Comparison of ENCODE assay signal across 35 cellular contexts in the genomic region with DNA sequence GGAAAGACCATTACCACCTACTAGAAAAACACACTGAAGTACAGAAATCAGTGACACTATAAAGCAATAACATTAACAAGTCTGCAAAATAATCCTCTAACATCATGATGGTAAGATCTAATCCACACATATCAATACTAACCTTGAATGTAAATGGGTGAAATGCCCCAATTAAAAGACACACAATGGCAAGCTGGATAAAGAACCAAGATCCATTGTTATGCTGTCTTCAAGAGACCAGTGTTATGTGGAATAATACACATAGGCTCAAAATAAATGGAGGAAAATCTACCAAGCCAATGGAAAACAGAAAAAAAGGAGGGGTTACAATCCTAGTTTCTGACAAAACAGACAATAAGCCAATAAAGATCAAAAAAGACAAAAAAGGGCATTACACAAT. TPM values are rescaled to one million over a fixed set of nuclear protein-coding genes. Genes with fewer than 3 reads are reported as not detected.
"Had no signal": no experiment of that assay in that cellular context is flagged by ENCODE, and none has a peak within 500 bp of the region (broad histone marks: within the 10 kb centered on the region; RNA-seq: fewer than 3 reads in every experiment).

No MANE protein-coding gene starts in this region.

- H3K27ac ChIP-seq: cardiac muscle cell, WERI-Rb-1 had no signal

- H3K4me3 ChIP-seq: cardiac muscle cell had no signal

- H3K27me3 ChIP-seq: cardiac muscle cell had no signal

- H3K36me3 ChIP-seq: cardiac muscle cell, WERI-Rb-1 had no signal

- FAIRE-seq: astrocyte, bronchial epithelial cell had no signal

- DNase-seq: activated CD4-positive, alpha-beta memory T cell treated with anti-CD3 and anti-CD28 coated beads, Interleukin-2, amount 10 ng/mL, durations not matched to agents 7 days and 5 days; activated CD4-positive, alpha-beta T cell treated with anti-CD3 and anti-CD28 coated beads for 1 hour; activated CD4-positive, alpha-beta T cell treated with anti-CD3 and anti-CD28 coated beads for 36 hours; activated CD4-positive, alpha-beta T cell treated with anti-CD3 and anti-CD28 coated beads for 48 hours; activated CD4-positive, alpha-beta T cell treated with anti-CD3 and anti-CD28 coated beads, Interleukin-2, amount 10 ng/mL, durations not matched to agents 7 days and 5 days; activated CD4-positive, alpha-beta T cell treated with anti-CD3 and anti-CD28 coated beads, Interleukin-2, amount 50 U/mL, for 48 hours; activated CD4-positive, CD25-positive, alpha-beta regulatory T cell; activated CD8-positive, alpha-beta memory T cell treated with anti-CD3 and anti-CD28 coated beads for 24 hours; activated CD8-positive, alpha-beta memory T cell treated with anti-CD3 and anti-CD28 coated beads, Interleukin-2, amount 10 ng/mL, durations not matched to agents 7 days and 5 days; activated CD8-positive, alpha-beta memory T cell treated with anti-CD3 and anti-CD28 coated beads, Interleukin-2, amount 50 U/mL, for 48 hours; activated CD8-positive, alpha-beta T cell treated with anti-CD3 and anti-CD28 coated beads, Interleukin-2, amount 10 ng/mL, durations not matched to agents 7 days and 5 days; activated effector memory CD4-positive, alpha-beta T cell treated with Interleukin-2 at 50 U/mL for 16 hours; activated gamma-delta T cell; activated naive CD4-positive, alpha-beta T cell treated with anti-CD3 and anti-CD28 coated beads, Interleukin-2, amount 10 ng/mL, durations not matched to agents 7 days and 5 days; activated naive CD4-positive, alpha-beta T cell treated with Interleukin-2 at 50 U/mL for 16 hours; activated naive CD8-positive, alpha-beta T cell treated with anti-CD3 and anti-CD28 coated beads, Interleukin-2, amount 10 ng/mL, durations not matched to agents 7 days and 5 days; activated naive CD8-positive, alpha-beta T cell treated with anti-CD3 and anti-CD28 coated beads, Interleukin-2, amount 50 U/mL, for 24 hours; activated T-cell treated with anti-CD3 and anti-CD28 coated beads, Interleukin-2, amount 50 U/mL, for 24 hours; activated T-cell treated with anti-CD3 and anti-CD28 coated beads, Interleukin-2, amount 50 U/mL, for 48 hours; aorta; caudate nucleus; cerebellar nuclear complex; T-cell; T-helper 17 cell; WERI-Rb-1 had no signal

- ATAC-seq: activated CD4-positive, alpha-beta T cell treated with anti-CD3 and anti-CD28 coated beads for 36 hours; activated CD4-positive, CD25-positive, alpha-beta regulatory T cell treated with anti-CD3 and anti-CD28 coated beads, Interleukin-2, amount 50 U/mL, for 24 hours; activated CD8-positive, alpha-beta memory T cell treated with anti-CD3 and anti-CD28 coated beads, Interleukin-2, amount 10 ng/mL, durations not matched to agents 7 days and 5 days; activated CD8-positive, alpha-beta T cell treated with anti-CD3 and anti-CD28 coated beads, Interleukin-2, amount 10 ng/mL, durations not matched to agents 7 days and 5 days; activated naive CD8-positive, alpha-beta T cell treated with anti-CD3 and anti-CD28 coated beads, Interleukin-2, amount 50 U/mL, for 24 hours; T-cell; T-helper 17 cell; WTC11 had no signal

RNA-seq across cellular contexts. Expression of a gene that starts 13.5 kb away (rescaled TPM):
- total RNA-seq: activated CD4-positive, alpha-beta memory T cell treated with anti-CD3 and anti-CD28 coated beads, Interleukin-2, amount 10 ng/mL, durations not matched to agents 7 days and 5 days; activated CD4-positive, alpha-beta T cell treated with anti-CD3 and anti-CD28 coated beads for 36 hours; activated CD4-positive, alpha-beta T cell treated with anti-CD3 and anti-CD28 coated beads, Interleukin-2, amount 10 ng/mL, durations not matched to agents 7 days and 5 days; activated CD8-positive, alpha-beta memory T cell treated with anti-CD3 and anti-CD28 coated beads, Interleukin-2, amount 10 ng/mL, durations not matched to agents 7 days and 5 days; activated CD8-positive, alpha-beta T cell treated with anti-CD3 and anti-CD28 coated beads, Interleukin-2, amount 10 ng/mL, durations not matched to agents 7 days and 5 days; activated naive CD8-positive, alpha-beta T cell treated with anti-CD3 and anti-CD28 coated beads, Interleukin-2, amount 10 ng/mL, durations not matched to agents 7 days and 5 days; activated T-helper 2 cell treated with anti-CD3 and anti-CD28 coated beads, Interferon-gamma antibody, Interleukin-2, Interleukin-4, amounts not matched to agents 10 μg/mL and 5 μg/mL and 100 μg/mL, durations not matched to agents 14 hours and 24 hours and 36 hours; aorta; astrocyte; bronchial epithelial cell; cardiac muscle cell; chondrocyte; T-cell; T-helper 1 cell treated with Interleukin-12 subunit alpha and Interleukin-12 subunit beta and Interleukin-4 antibody, amounts not matched to agents 30 ng/mL and 1 ng/mL, for 36 hours; T-helper 17 cell; T-helper 2 cell treated with Interferon-gamma antibody and Interleukin-4, amounts not matched to agents 100 ng/mL and 5 ng/mL, for 36 hours; WTC11 had no signal
- polyA plus RNA-seq: adipose tissue, aorta, cardiac muscle cell had no signal

RNA-seq across cellular contexts. Expression of a gene that starts 50.4 kb away (rescaled TPM):
- total RNA-seq: activated CD4-positive, alpha-beta memory T cell treated with anti-CD3 and anti-CD28 coated beads, Interleukin-2, amount 10 ng/mL, durations not matched to agents 7 days and 5 days; activated CD4-positive, alpha-beta T cell treated with anti-CD3 and anti-CD28 coated beads for 36 hours; activated CD4-positive, alpha-beta T cell treated with anti-CD3 and anti-CD28 coated beads, Interleukin-2, amount 10 ng/mL, durations not matched to agents 7 days and 5 days; activated CD8-positive, alpha-beta memory T cell treated with anti-CD3 and anti-CD28 coated beads, Interleukin-2, amount 10 ng/mL, durations not matched to agents 7 days and 5 days; activated CD8-positive, alpha-beta T cell treated with anti-CD3 and anti-CD28 coated beads, Interleukin-2, amount 10 ng/mL, durations not matched to agents 7 days and 5 days; activated naive CD8-positive, alpha-beta T cell treated with anti-CD3 and anti-CD28 coated beads, Interleukin-2, amount 10 ng/mL, durations not matched to agents 7 days and 5 days; activated T-helper 2 cell treated with anti-CD3 and anti-CD28 coated beads, Interferon-gamma antibody, Interleukin-2, Interleukin-4, amounts not matched to agents 10 μg/mL and 5 μg/mL and 100 μg/mL, durations not matched to agents 14 hours and 24 hours and 36 hours; aorta; astrocyte; bronchial epithelial cell; cardiac muscle cell; chondrocyte; T-cell; T-helper 1 cell treated with Interleukin-12 subunit alpha and Interleukin-12 subunit beta and Interleukin-4 antibody, amounts not matched to agents 30 ng/mL and 1 ng/mL, for 36 hours; T-helper 17 cell; T-helper 2 cell treated with Interferon-gamma antibody and Interleukin-4, amounts not matched to agents 100 ng/mL and 5 ng/mL, for 36 hours; WTC11 had no signal
- polyA plus RNA-seq: adipose tissue, aorta, cardiac muscle cell had no signal

RNA-seq across cellular contexts. Expression of a gene that starts 59.0 kb away (rescaled TPM):
- total RNA-seq: activated CD4-positive, alpha-beta memory T cell treated with anti-CD3 and anti-CD28 coated beads, Interleukin-2, amount 10 ng/mL, durations not matched to agents 7 days and 5 days; activated CD4-positive, alpha-beta T cell treated with anti-CD3 and anti-CD28 coated beads for 36 hours; activated CD4-positive, alpha-beta T cell treated with anti-CD3 and anti-CD28 coated beads, Interleukin-2, amount 10 ng/mL, durations not matched to agents 7 days and 5 days; activated CD8-positive, alpha-beta memory T cell treated with anti-CD3 and anti-CD28 coated beads, Interleukin-2, amount 10 ng/mL, durations not matched to agents 7 days and 5 days; activated CD8-positive, alpha-beta T cell treated with anti-CD3 and anti-CD28 coated beads, Interleukin-2, amount 10 ng/mL, durations not matched to agents 7 days and 5 days; activated naive CD8-positive, alpha-beta T cell treated with anti-CD3 and anti-CD28 coated beads, Interleukin-2, amount 10 ng/mL, durations not matched to agents 7 days and 5 days; activated T-helper 2 cell treated with anti-CD3 and anti-CD28 coated beads, Interferon-gamma antibody, Interleukin-2, Interleukin-4, amounts not matched to agents 10 μg/mL and 5 μg/mL and 100 μg/mL, durations not matched to agents 14 hours and 24 hours and 36 hours; aorta; astrocyte; bronchial epithelial cell; cardiac muscle cell; chondrocyte; T-cell; T-helper 1 cell treated with Interleukin-12 subunit alpha and Interleukin-12 subunit beta and Interleukin-4 antibody, amounts not matched to agents 30 ng/mL and 1 ng/mL, for 36 hours; T-helper 17 cell; T-helper 2 cell treated with Interferon-gamma antibody and Interleukin-4, amounts not matched to agents 100 ng/mL and 5 ng/mL, for 36 hours; WTC11 had no signal
- polyA plus RNA-seq: adipose tissue, aorta, cardiac muscle cell had no signal
